ENCODE assay signal across 2 cellular contexts in genomic region chr5:80508844-80509243, GRCh38.
TF ChIP-seq lines count a peak whose summit lies in the region.

No MANE protein-coding gene starts in this region.

TF ChIP-seq in IMR-90, 13 proteins besides CTCF, POLR2A, EP300 and RAD21:
- no peak for TF ChIP-seq CHD1 (IDR thresholded peaks at IDR 0.05; ENCODE audit: low read depth, low read length)
- no peak for TF ChIP-seq MAZ (IDR thresholded peaks at IDR 0.05; ENCODE audit: borderline replicate concordance, low read depth, low read length)
- peak; percentile 51 for TF ChIP-seq CEBPB (IDR thresholded peaks at IDR 0.05; ENCODE audit: low read depth, low read length)
- TF ChIP-seq USF2 (IDR thresholded peaks at IDR 0.05; ENCODE audit: low read depth, low read length) = no peak

TF ChIP-seq in K562, 482 proteins besides CTCF, POLR2A, EP300 and RAD21:
- TF ChIP-seq, protein P1, sequence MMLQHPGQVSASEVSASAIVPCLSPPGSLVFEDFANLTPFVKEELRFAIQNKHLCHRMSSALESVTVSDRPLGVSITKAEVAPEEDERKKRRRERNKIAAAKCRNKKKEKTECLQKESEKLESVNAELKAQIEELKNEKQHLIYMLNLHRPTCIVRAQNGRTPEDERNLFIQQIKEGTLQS (IDR thresholded peaks at IDR 0.05) = peak; percentile 33; the same call in 1 of the 2 replicates
- TF ChIP-seq, protein P1 (CRISPR knock-in tag; conservative IDR thresholded peaks at IDR 0.05) = no peak
- TF ChIP-seq DEAF1 (CRISPR knock-in tag; IDR thresholded peaks at IDR 0.05) = no peak
- TF ChIP-seq CEBPB (tag; IDR thresholded peaks at IDR 0.05) = peak; percentile 66
